ENCODE assay signal across 9 cellular contexts in genomic region chr18:28175930-28176673, GRCh38. TPM values are rescaled to one million over a fixed set of nuclear protein-coding genes. Genes with fewer than 3 reads are reported as not detected.
A peak's percentile ranks its signal among the peaks of the same experiment; 100 is the strongest.
DNase-seq lines count a peak whose midpoint lies in the region; ATAC-seq and TF ChIP-seq lines count a peak whose summit lies in the region.
"Had no signal": no experiment of that assay in that cellular context is flagged by ENCODE, and none has a peak within 500 bp of the region (broad histone marks: within the 10 kb centered on the region; RNA-seq: fewer than 3 reads in every experiment).

No MANE protein-coding gene starts in this region.

- H3K9me3 Mint-ChIP-seq in memory B cell: peaks cover 5% of the 10 kb centered on the region

- intact Hi-C loops in upper lobe of right lung (cut with DNase I): no loop called here

- no peak for TF ChIP-seq CTCF in upper lobe of right lung (IDR thresholded peaks at IDR 0.05)

- ATAC-seq in memory B cell (ENCODE audit: low read depth): no peak
- peak; percentile 10 for ATAC-seq in upper lobe of right lung
- ATAC-seq in HG02763 (IDR thresholded peaks at IDR 0.05; ENCODE audit: unreplicated experiment): no peak

- H3K27me3 ChIP-seq in upper lobe of right lung: peaks cover 53% of the 10 kb centered on the region

- H3K4me3 ChIP-seq in upper lobe of right lung: no peak overlapping the region

- no peak overlapping the region for H3K27ac Mint-ChIP-seq in memory B cell
- H3K27ac Mint-ChIP-seq: CD4-positive, CD25-positive, alpha-beta regulatory T cell had no signal

- H3K27me3 Mint-ChIP-seq in memory B cell: peaks cover 19% of the 10 kb centered on the region

- no peak overlapping the region for H3K27ac ChIP-seq in upper lobe of right lung

- peak overlapping the region; percentile 25 for H3K4me3 Mint-ChIP-seq in memory B cell

- no peaks in the 10 kb centered on the region for H3K36me3 ChIP-seq in upper lobe of right lung

- H3K4me1 ChIP-seq in upper lobe of right lung: no peaks in the 10 kb centered on the region

- H3K9me3 ChIP-seq in upper lobe of right lung: no peaks in the 10 kb centered on the region

- DNase-seq in NCI-H2196 (lab: John Stamatoyannopoulos, UW; ENCODE audit: unreplicated experiment): peak; percentile 16
- DNase-seq in NCI-H2196 treated with DMSO at 0.1 percent for 48 hours (lab: John Stamatoyannopoulos, UW; ENCODE audit: unreplicated experiment): no peak
- peak; percentile 25 for DNase-seq in NCI-H524 treated with DMSO at 0.1 percent for 48 hours (lab: John Stamatoyannopoulos, UW)
- peak; percentile 57 for DNase-seq in dermis blood vessel endothelial cell
- no peak for DNase-seq in memory B cell (ENCODE audit: low spot score in 2 of 2)
- no peak for DNase-seq in upper lobe of right lung
- DNase-seq in NCI-H2107 treated with DMSO at 0.1 percent for 48 hours (lab: John Stamatoyannopoulos, UW; ENCODE audit: unreplicated experiment): no peak

- peaks cover 4% of the 10 kb centered on the region for H3K4me1 Mint-ChIP-seq in memory B cell

- peaks cover 6% of the 10 kb centered on the region for H3K36me3 Mint-ChIP-seq in memory B cell

RNA-seq across cellular contexts. Expression of gene CDH2, which starts 0.8 kb away (rescaled TPM):
- total RNA-seq in dermis blood vessel endothelial cell (1.8 and 1.9 TPM in 2 replicates), upper lobe of right lung (1.8 TPM)
- total RNA-seq: CD4-positive, CD25-positive, alpha-beta regulatory T cell had no signal

Comparison
In these comparisons a context has a peak if more than half of its experiments do, and no peak if none do; other contexts are left out.
1. DNase-seq: peak in NCI-H2196 (single experiment), NCI-H524 treated with DMSO at 0.1 percent for 48 hours (single experiment) and dermis blood vessel endothelial cell (single experiment); none in NCI-H2196 treated with DMSO at 0.1 percent for 48 hours (single experiment), memory B cell (0 of 2), upper lobe of right lung (single experiment) and NCI-H2107 treated with DMSO at 0.1 percent for 48 hours (single experiment).